1 cellular context compared by ENCODE assay signal in genomic region chr21:26842300-26842699, GRCh38.
TF ChIP-seq lines count a peak whose summit lies in the region.

No MANE protein-coding gene starts in this region.

TF ChIP-seq in HepG2, 621 proteins besides CTCF, POLR2A, EP300 and RAD21 (continued from another document):
- TF ChIP-seq KIAA2018 (CRISPR knock-in tag; IDR thresholded peaks at IDR 0.05; ENCODE audit: borderline replicate concordance) (no peak), HMGXB3 (CRISPR knock-in tag; IDR thresholded peaks at IDR 0.05; ENCODE audit: borderline replicate concordance) (no peak), ATF7-NPFF (CRISPR knock-in tag; IDR thresholded peaks at IDR 0.05; ENCODE audit: low read depth) (no peak), SNAPC2 (CRISPR knock-in tag; IDR thresholded peaks at IDR 0.05) (no peak), ZFP1 (CRISPR knock-in tag; IDR thresholded peaks at IDR 0.05) (no peak), ZGPAT (CRISPR knock-in tag; IDR thresholded peaks at IDR 0.05) (no peak), ZBTB7A (CRISPR knock-in tag; IDR thresholded peaks at IDR 0.05) (no peak), JDP2 (CRISPR knock-in tag; IDR thresholded peaks at IDR 0.05; ENCODE audit: borderline replicate concordance) (no peak), KLF15 (CRISPR knock-in tag; IDR thresholded peaks at IDR 0.05; ENCODE audit: borderline replicate concordance) (no peak), ZNF614 (CRISPR knock-in tag; IDR thresholded peaks at IDR 0.05; ENCODE audit: borderline replicate concordance) (no peak), ZNF33B (CRISPR knock-in tag; IDR thresholded peaks at IDR 0.05) (no peak)
